Comparison of ENCODE assay signal across 6 cellular contexts in genomic region chr14:19300243-19300642, GRCh38.
DNase-seq lines count a peak whose midpoint lies in the region; ATAC-seq, FAIRE-seq and TF ChIP-seq lines count a peak whose summit lies in the region.
"Not testable (repeated sequence)": the region's sequence is repeated elsewhere in the genome, so short reads cannot be mapped to it uniquely, and the experiment has no call there.

No MANE protein-coding gene starts in this region.

- H3K27me3 ChIP-seq in K562 (ENCODE audit: control insufficient read depth in 2 of 2, insufficient read depth in 2 of 2, low read length in 2 of 2); upper lobe of right lung: not testable (repeated sequence)

- not testable (repeated sequence) for H3K27ac Mint-ChIP-seq in stimulated activated effector memory CD8-positive, alpha-beta T cell treated with anti-CD3 and anti-CD28 coated beads, Interleukin-12 subunit alpha, Interleukin-12 subunit beta, amount 100 ng/mL, for 72 hours

- 60% methylated on average over 1 of the region's 28 CpGs for WGBS in K562 (ENCODE audit: insufficient coverage, low coverage, missing lambda C conversion rate)

- not testable (repeated sequence) for H3K9me1 ChIP-seq in K562 (ENCODE audit: control insufficient read depth, insufficient read depth, low read length)

- intact Hi-C loops in K562 (cut with micrococcal nuclease); Right ventricle myocardium superior (cut with DNase I); mucosa of descending colon (cut with DNase I, micrococcal nuclease); upper lobe of right lung (cut with DNase I): not testable (repeated sequence)

- H3K9me3 ChIP-seq in K562 (replicated peaks; ENCODE audit: control insufficient read depth, insufficient read depth, low read depth, low read length); mucosa of descending colon; upper lobe of right lung: not testable (repeated sequence)

- TF ChIP-seq CTCF in K562 (IDR thresholded peaks at IDR 0.05 in 2 of 3, conservative IDR thresholded peaks at IDR 0.05 in 1 of 3; ENCODE audit: insufficient read depth in 2 of 3, low read depth in 1 of 3, low read length in 3 of 3); mucosa of descending colon (IDR thresholded peaks at IDR 0.05); upper lobe of right lung (IDR thresholded peaks at IDR 0.05): not testable (repeated sequence)

- H3K79me2 ChIP-seq in K562 (ENCODE audit: control insufficient read depth, insufficient read depth, low read length) = not testable (repeated sequence)

- H3K36me3 ChIP-seq in K562 (ENCODE audit: control insufficient read depth, insufficient read depth, low read length); mucosa of descending colon (ENCODE audit: low read depth); upper lobe of right lung: not testable (repeated sequence)

- not testable (repeated sequence) for H3K9me3 Mint-ChIP-seq in stimulated activated effector memory CD8-positive, alpha-beta T cell treated with anti-CD3 and anti-CD28 coated beads, Interleukin-12 subunit alpha, Interleukin-12 subunit beta, amount 100 ng/mL, for 72 hours

- not testable (repeated sequence) for H3K4me1 ChIP-seq in K562 (replicated peaks in 1 of 2; ENCODE audit: control insufficient read depth in 2 of 2, insufficient read depth in 2 of 2, low read length in 2 of 2); mucosa of descending colon (ENCODE audit: low read depth); upper lobe of right lung

- not testable (repeated sequence) for BruUV-seq in K562 (replicated peaks; lab: Mats Ljungman, UMichigan)

- ATAC-seq in SK-N-SH treated with all-trans-retinoic acid at 6 μM for 48 hours (peak; percentile 84), K562 (peak; percentile 29), Right ventricle myocardium superior (ENCODE audit: poor library complexity) (peak; percentile 19), mucosa of descending colon (peak; percentile 5), upper lobe of right lung (peak; percentile 13)
- peak; percentile 26 for ATAC-seq in stimulated activated effector memory CD8-positive, alpha-beta T cell treated with anti-CD3 and anti-CD28 coated beads, Interleukin-12 subunit alpha, Interleukin-12 subunit beta, amount 100 ng/mL, for 72 hours

- not testable (repeated sequence) for H3K27ac ChIP-seq in K562 (ENCODE audit: extremely low read depth, low read depth, low read length); upper lobe of right lung

- H3K4me3 ChIP-seq in K562, mucosa of descending colon, upper lobe of right lung: not testable (repeated sequence)

- not testable (repeated sequence) for H3K9ac ChIP-seq in K562 (ENCODE audit: insufficient read depth in 1 of 2, low read depth in 2 of 2, low read length in 2 of 2)

- not testable (repeated sequence) for H3K4me2 ChIP-seq in K562 (ENCODE audit: insufficient read depth, low read length)

- not testable (repeated sequence) for TF ChIP-seq RAD21 in K562 (CRISPR knock-in tag; conservative IDR thresholded peaks at IDR 0.05 in 1 of 2, IDR thresholded peaks at IDR 0.05 in 1 of 2)

- not testable (repeated sequence) for DNase-seq in K562 (ENCODE audit: extremely low read depth in 1 of 4, low spot score in 3 of 4); Right ventricle myocardium superior; mucosa of descending colon; stimulated activated effector memory CD8-positive, alpha-beta T cell treated with anti-CD3 and anti-CD28 coated beads, Interleukin-12 subunit alpha, Interleukin-12 subunit beta, amount 100 ng/mL, for 72 hours (ENCODE audit: low spot score in 2 of 2); upper lobe of right lung

- POLR2A ChIA-PET in K562 (lab: Yijun Ruan, JAX) = not testable (repeated sequence)

- not testable (repeated sequence) for H3K36me3 Mint-ChIP-seq in stimulated activated effector memory CD8-positive, alpha-beta T cell treated with anti-CD3 and anti-CD28 coated beads, Interleukin-12 subunit alpha, Interleukin-12 subunit beta, amount 100 ng/mL, for 72 hours

- not testable (repeated sequence) for H2AFZ ChIP-seq in K562 (ENCODE audit: low read depth, low read length)

- not testable (repeated sequence) for TF ChIP-seq EP300 in K562 (IDR thresholded peaks at IDR 0.05; ENCODE audit: low read length)

- in situ Hi-C loops in K562 (cut with MboI) = loop anchor here (10.0 kb wide), 1 partner anchor 205 kb away; no protein-coding TSS in a partner anchor

- FAIRE-seq in K562 (lab: Jason Lieb, UNC) = not testable (repeated sequence)

- TF ChIP-seq POLR2A in K562 (conservative IDR thresholded peaks at IDR 0.05) = not testable (repeated sequence)

- CTCF ChIA-PET in K562 (lab: Yijun Ruan, JAX; ENCODE audit: low intra/inter-chr PET ratio) = not testable (repeated sequence)

- H3K4me3 Mint-ChIP-seq in stimulated activated effector memory CD8-positive, alpha-beta T cell treated with anti-CD3 and anti-CD28 coated beads, Interleukin-12 subunit alpha, Interleukin-12 subunit beta, amount 100 ng/mL, for 72 hours = not testable (repeated sequence)

- not testable (repeated sequence) for H4K20me1 ChIP-seq in K562 (replicated peaks; ENCODE audit: control insufficient read depth, insufficient read depth, low read length)

- not testable (repeated sequence) for H3K4me1 Mint-ChIP-seq in stimulated activated effector memory CD8-positive, alpha-beta T cell treated with anti-CD3 and anti-CD28 coated beads, Interleukin-12 subunit alpha, Interleukin-12 subunit beta, amount 100 ng/mL, for 72 hours

Comparison
In these comparisons a context has a peak if more than half of its experiments do, and no peak if none do; other contexts are left out.
1. ATAC-seq: peak in every context shown above with its lines; median percentile 84 in SK-N-SH treated with all-trans-retinoic acid at 6 μM for 48 hours; 29 in K562; 26 in stimulated activated effector memory CD8-positive, alpha-beta T cell treated with anti-CD3 and anti-CD28 coated beads, Interleukin-12 subunit alpha, Interleukin-12 subunit beta, amount 100 ng/mL, for 72 hours; 19 in Right ventricle myocardium superior; 13 in upper lobe of right lung; 5 in mucosa of descending colon.